Comparison of ENCODE assay signal across 8 cellular contexts in genomic region chr5:6633469-6634326, GRCh38. TPM values are rescaled to one million over a fixed set of nuclear protein-coding genes. Genes with fewer than 3 reads are reported as not detected.
DNase-seq lines count a peak whose midpoint lies in the region; ATAC-seq and TF ChIP-seq lines count a peak whose summit lies in the region.

No MANE protein-coding gene starts in this region.

- H3K36me3 Mint-ChIP-seq in endodermal cell (ENCODE audit: low read depth) (peaks cover 29% of the 10 kb centered on the region), mesothelial cell of epicardium (peaks cover 12% of the 10 kb centered on the region)

- DNase-seq in NCI-H2081 (lab: John Stamatoyannopoulos, UW) (peak; percentile 69 to 82), NCI-H2081 treated with DMSO at 0.1 percent for 48 hours (lab: John Stamatoyannopoulos, UW) (no peak), SK-N-MC (ENCODE audit: low read depth, low spot score) (no peak), endodermal cell (peak; percentile 83), mesothelial cell of epicardium (ENCODE audit: low spot score in 2 of 2, unreplicated experiment in 2 of 2) (no peak), upper lobe of right lung (no peak)

- 0% methylated on average over 16 to 79 of the region's 80 CpGs for whole genome bisulfite sequencing in endodermal cell (ENCODE audit: insufficient coverage in 1 of 2, insufficient read length in 1 of 2), 2 experiments

- ATAC-seq in GM21367 (IDR thresholded peaks at IDR 0.05; ENCODE audit: unreplicated experiment) (peak; percentile 41), HG03558 (IDR thresholded peaks at IDR 0.05; ENCODE audit: extremely low read depth, unreplicated experiment) (peak; percentile 25), upper lobe of right lung (peak; percentile 73)

- H3K27me3 Mint-ChIP-seq in endodermal cell (ENCODE audit: insufficient read depth) = peaks cover 15% of the 10 kb centered on the region
- no peaks in the 10 kb centered on the region for H3K27me3 Mint-ChIP-seq in mesothelial cell of epicardium (ENCODE audit: low read depth)

- intact Hi-C loops in upper lobe of right lung (cut with DNase I) = loop anchor here (10.0 kb wide), 1 partner anchor 111 kb away; no protein-coding TSS in a partner anchor

- H3K9me3 ChIP-seq in SK-N-MC (ENCODE audit: low read depth, low read length) (no peaks in the 10 kb centered on the region), endodermal cell (ENCODE audit: control insufficient read depth, low read length) (no peaks in the 10 kb centered on the region), upper lobe of right lung (no peaks in the 10 kb centered on the region)

- peaks cover 7% of the 10 kb centered on the region for H3K4me1 ChIP-seq in endodermal cell (ENCODE audit: control insufficient read depth, insufficient read depth, low read length)
- peaks cover 24% of the 10 kb centered on the region for H3K4me1 ChIP-seq in upper lobe of right lung

- H3K4me3 ChIP-seq in SK-N-MC = peak overlapping the region; percentile 94
- H3K4me3 ChIP-seq in endodermal cell (ENCODE audit: low read length) = peak overlapping the region; percentile 91
- peak overlapping the region; percentile 95 for H3K4me3 ChIP-seq in upper lobe of right lung

- peaks cover 31% of the 10 kb centered on the region for H3K36me3 ChIP-seq in SK-N-MC (ENCODE audit: insufficient read depth, low read length)
- H3K36me3 ChIP-seq in endodermal cell (ENCODE audit: control insufficient read depth, insufficient read depth, low read length) = peaks cover 29% of the 10 kb centered on the region
- H3K36me3 ChIP-seq in upper lobe of right lung = peaks cover 29% of the 10 kb centered on the region

- no peaks in the 10 kb centered on the region for H3K9me3 Mint-ChIP-seq in endodermal cell
- H3K9me3 Mint-ChIP-seq in mesothelial cell of epicardium = no peaks in the 10 kb centered on the region

- H3K27ac Mint-ChIP-seq in endodermal cell = peak overlapping the region; percentile 55
- H3K27ac Mint-ChIP-seq in mesothelial cell of epicardium = peak overlapping the region; percentile 77

- H3K4me3 Mint-ChIP-seq in endodermal cell (peak overlapping the region; percentile 83), mesothelial cell of epicardium (peak overlapping the region; percentile 98)

- no peak overlapping the region for H3K27ac ChIP-seq in SK-N-MC
- H3K27ac ChIP-seq in endodermal cell (ENCODE audit: low read depth, low read length) = no peak overlapping the region
- peak overlapping the region; percentile 96 for H3K27ac ChIP-seq in upper lobe of right lung

- no peak for TF ChIP-seq CTCF in endodermal cell (conservative IDR thresholded peaks at IDR 0.05)
- TF ChIP-seq CTCF in mesothelial cell of epicardium (IDR thresholded peaks at IDR 0.05; ENCODE audit: unreplicated experiment) = no peak
- peak; percentile 5 for TF ChIP-seq CTCF in upper lobe of right lung (IDR thresholded peaks at IDR 0.05)

- H3K9ac ChIP-seq in SK-N-MC (ENCODE audit: insufficient read length) (peak overlapping the region; percentile 91), endodermal cell (ENCODE audit: extremely low read depth, low read length, poor library complexity, severe bottlenecking) (peak overlapping the region; percentile 50)

- no peaks in the 10 kb centered on the region for H3K27me3 ChIP-seq in endodermal cell (ENCODE audit: control insufficient read depth, insufficient read depth, low read length, poor library complexity, severe bottlenecking)
- H3K27me3 ChIP-seq in upper lobe of right lung = no peaks in the 10 kb centered on the region

- peaks cover 27% of the 10 kb centered on the region for H3K4me1 Mint-ChIP-seq in endodermal cell
- H3K4me1 Mint-ChIP-seq in mesothelial cell of epicardium = peaks cover 13% of the 10 kb centered on the region

RNA-seq across cellular contexts. Expression of gene SRD5A1, which starts 0.5 kb away (rescaled TPM):
- total RNA-seq in endodermal cell = 10 to 100 TPM; 15.0 to 16.2 TPM
- polyA plus RNA-seq in endodermal cell (2013, experiment 1 of 2) = 20.6 TPM
- 18.0 TPM for polyA plus RNA-seq in endodermal cell (2013, experiment 2 of 2)
- 12.0 to 12.8 TPM (median 12.7 TPM) in 3 replicates for total RNA-seq in mesothelial cell of epicardium
- total RNA-seq in upper lobe of right lung = 8.0 TPM

RNA-seq across cellular contexts. Expression of gene NSUN2, which starts 0.9 kb away (rescaled TPM):
- 10 to 100 TPM; 71.8 to 90.8 TPM for total RNA-seq in endodermal cell
- polyA plus RNA-seq in endodermal cell (2013, experiment 1 of 2) = 55.2 TPM
- 53.9 TPM for polyA plus RNA-seq in endodermal cell (2013, experiment 2 of 2)
- 72.6 to 75.4 TPM (median 74.4 TPM) in 3 replicates for total RNA-seq in mesothelial cell of epicardium
- 46.4 TPM for total RNA-seq in upper lobe of right lung

Comparison
In these comparisons a context has a peak if more than half of its experiments do, and no peak if none do; other contexts are left out.
1. DNase-seq: peak in NCI-H2081 (2 of 2) and endodermal cell (single experiment); none in NCI-H2081 treated with DMSO at 0.1 percent for 48 hours (single experiment), SK-N-MC (single experiment), mesothelial cell of epicardium (0 of 2) and upper lobe of right lung (single experiment).
2. Peak in every context shown above with its lines, with median percentiles within 50 percentile points of each other: ATAC-seq and H3K4me3 ChIP-seq.